ENCODE assay signal across 10 cellular contexts in the genomic region with DNA sequence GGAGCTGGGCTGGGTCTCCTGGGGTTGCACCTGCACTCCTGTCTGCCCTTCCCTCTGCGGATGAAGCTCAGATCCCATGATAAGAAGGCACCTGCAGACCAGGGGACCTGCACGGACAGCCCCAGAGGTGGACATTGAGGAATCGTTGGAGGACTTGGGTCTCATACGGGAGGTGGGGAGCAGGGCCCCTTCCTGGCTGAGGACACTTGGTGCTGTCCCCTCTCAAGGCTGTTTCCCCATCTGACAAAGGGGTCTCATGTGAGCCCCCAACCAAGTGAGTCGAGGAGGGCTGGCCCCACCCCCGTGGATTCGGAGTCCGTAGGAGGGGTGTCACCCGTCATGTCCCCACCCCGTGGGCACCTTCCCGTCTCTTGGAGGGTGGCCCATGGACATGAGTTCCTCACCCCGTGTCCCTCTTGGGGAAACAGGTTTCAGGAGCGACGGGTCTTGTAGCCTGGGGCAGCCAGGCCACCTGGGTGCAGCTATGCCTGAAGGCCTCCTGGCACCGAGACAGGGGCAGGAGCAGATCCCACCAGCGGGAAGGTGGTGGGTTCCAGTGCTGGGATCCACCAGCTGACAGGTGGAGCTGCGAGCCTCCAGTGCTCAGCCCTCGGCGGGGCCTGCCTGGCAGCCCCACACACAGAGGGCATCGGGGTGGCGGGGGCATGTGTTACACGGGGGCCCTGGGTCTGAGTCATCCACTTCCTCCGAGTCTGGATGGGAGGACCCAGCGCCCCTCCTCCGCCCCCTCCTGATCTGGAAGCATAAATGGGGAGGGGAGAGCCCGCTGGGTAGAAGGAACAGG. TPM values are rescaled to one million over a fixed set of nuclear protein-coding genes. Genes with fewer than 3 reads are reported as not detected.
"Had no signal": no experiment of that assay in that cellular context is flagged by ENCODE, and none has a peak within 500 bp of the region (broad histone marks: within the 10 kb centered on the region; RNA-seq: fewer than 3 reads in every experiment).

A gene (plus strand): TSS at position 794 of the 805 bp plus-strand sequence. CDS start 212 bp downstream, outside the sequence.

RNA-seq across cellular contexts. Expression of the gene that starts here (rescaled TPM):
- total RNA-seq: activated CD4-positive, alpha-beta memory T cell treated with anti-CD3 and anti-CD28 coated beads, Interleukin-2, amount 10 ng/mL, durations not matched to agents 7 days and 5 days; activated CD8-positive, alpha-beta memory T cell treated with anti-CD3 and anti-CD28 coated beads, Interleukin-2, amount 10 ng/mL, durations not matched to agents 7 days and 5 days; activated naive CD8-positive, alpha-beta T cell treated with anti-CD3 and anti-CD28 coated beads for 36 hours; aorta; cardiac muscle cell; K562; M059J; OCI-LY7; PC-9; SK-MEL-5 had no signal
- polyA plus RNA-seq: cardiac muscle cell, K562 had no signal
